9 cellular contexts compared by ENCODE assay signal in the genomic region with DNA sequence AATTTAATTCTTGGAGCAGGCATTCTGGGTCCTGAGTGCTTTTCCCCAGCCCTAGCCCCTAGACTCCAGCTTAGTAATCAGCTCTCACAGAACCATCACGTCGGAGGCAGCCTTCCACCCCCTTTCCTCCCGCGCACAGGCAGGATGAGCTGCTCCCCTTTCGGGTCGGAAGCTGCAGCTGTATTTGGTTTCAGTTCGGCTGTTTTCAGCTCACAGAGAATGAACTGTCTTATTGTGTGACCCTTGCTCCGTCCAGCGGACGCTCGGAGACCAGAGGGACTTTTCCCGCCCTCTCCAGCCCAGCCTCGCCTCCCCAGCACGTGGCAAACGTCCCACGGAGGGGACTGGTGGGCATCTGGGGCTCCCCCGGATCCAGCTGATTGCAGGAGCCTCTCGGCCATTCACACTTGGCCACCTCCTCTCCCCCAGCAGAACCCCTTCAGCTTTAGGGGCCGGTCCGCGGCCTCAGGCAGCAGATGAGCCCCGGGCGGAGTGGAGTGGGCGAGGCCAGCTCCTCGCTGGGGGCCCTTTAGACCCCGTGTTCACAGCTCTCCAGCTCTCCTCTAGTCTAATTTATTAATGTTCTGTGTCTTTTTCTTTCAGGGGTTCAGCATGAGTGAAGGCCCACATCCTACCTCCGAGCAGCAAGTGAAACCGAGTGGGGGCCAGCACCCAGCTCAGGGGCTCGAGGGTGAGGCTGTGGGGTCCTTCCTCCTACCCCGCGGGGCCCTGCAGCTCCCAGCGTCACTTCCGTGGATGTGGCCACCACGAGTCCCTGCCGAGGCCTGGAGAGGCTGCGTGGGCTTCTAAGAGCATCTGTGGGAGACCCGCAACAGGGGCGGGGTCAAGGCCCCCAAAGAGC. TPM values are rescaled to one million over a fixed set of nuclear protein-coding genes. Genes with fewer than 3 reads are reported as not detected.
DNase-seq lines count a peak whose midpoint lies in the region; ATAC-seq, FAIRE-seq and TF ChIP-seq lines count a peak whose summit lies in the region.
"Had no signal": no experiment of that assay in that cellular context is flagged by ENCODE, and none has a peak within 500 bp of the region (broad histone marks: within the 10 kb centered on the region; RNA-seq: fewer than 3 reads in every experiment).

No MANE protein-coding gene starts in this region.

- BruUV-seq in HepG2 (replicated peaks; lab: Mats Ljungman, UMichigan), result no TSS peak

- peaks cover 21% of the 10 kb centered on the region for H3K4me1 Mint-ChIP-seq in activated T-helper 1 cell treated with anti-CD3 and anti-CD28 coated beads, Interleukin-12 subunit alpha, Interleukin-12 subunit beta, Interleukin-2, Interleukin-4 antibody, amounts not matched to agents 30 ng/mL and 10 ng/mL and 1 ng/mL, durations not matched to agents 14 hours and 24 hours and 36 hours (ENCODE audit: low read depth)

- H3K4me3 Mint-ChIP-seq in activated T-helper 1 cell treated with anti-CD3 and anti-CD28 coated beads, Interleukin-12 subunit alpha, Interleukin-12 subunit beta, Interleukin-2, Interleukin-4 antibody, amounts not matched to agents 30 ng/mL and 10 ng/mL and 1 ng/mL, durations not matched to agents 14 hours and 24 hours and 36 hours, result peak overlapping the region; percentile 71

- no peak for TF ChIP-seq RAD21 in HepG2 (CRISPR knock-in tag; IDR thresholded peaks at IDR 0.05)

- TF ChIP-seq EP300 in HepG2 (IDR thresholded peaks at IDR 0.05; ENCODE audit: low read depth in 2 of 2, low read length in 2 of 2) (no peak), HepG2 (CRISPR knock-in tag; IDR thresholded peaks at IDR 0.05; ENCODE audit: borderline replicate concordance) (peak; percentile 20; the same call in 1 of the 2 replicates)

- intact Hi-C loops in activated T-helper 1 cell treated with anti-CD3 and anti-CD28 coated beads, Interleukin-12 subunit alpha, Interleukin-12 subunit beta, Interleukin-2, Interleukin-4 antibody, amounts not matched to agents 30 ng/mL and 10 ng/mL and 1 ng/mL, durations not matched to agents 14 hours and 24 hours and 36 hours (cut with micrococcal nuclease), result no loop called here
- intact Hi-C loops in HepG2 (cut with micrococcal nuclease; ENCODE audit: unreplicated experiment) (no loop called here), lower leg skin (cut with DNase I; ENCODE audit: low total_unique reads) (no loop called here)

- H3K27ac ChIP-seq in HepG2 (ENCODE audit: extremely low read length, insufficient read depth, low read length), result peak overlapping the region; percentile 47
- H3K27ac ChIP-seq in stomach smooth muscle (ENCODE audit: low read length), result no peak overlapping the region
- H3K27ac ChIP-seq: VCaP had no signal

- peak; percentile 50 for TF ChIP-seq CTCF in HepG2 (CRISPR knock-in tag; IDR thresholded peaks at IDR 0.05)
- TF ChIP-seq CTCF in lower leg skin (IDR thresholded peaks at IDR 0.05), result no peak

- H3K4me1 ChIP-seq in HepG2 (ENCODE audit: insufficient read depth, low read length), result peaks cover 73% of the 10 kb centered on the region
- peaks cover 18% of the 10 kb centered on the region for H3K4me1 ChIP-seq in stomach smooth muscle (ENCODE audit: control insufficient read depth, insufficient read depth, low read length)

- POLR2A ChIA-PET in HepG2 (lab: Yijun Ruan, JAX), result interaction anchor here (0.9 to 2.0 kb wide), 9 partner anchors 9 to 198 kb away, joined by 3 to 10 read pairs (median 3); no protein-coding TSS in a partner anchor

- peak; percentile 86 for FAIRE-seq in HepG2 (lab: Jason Lieb, UNC)

- H3K9me3 Mint-ChIP-seq in activated T-helper 1 cell treated with anti-CD3 and anti-CD28 coated beads, Interleukin-12 subunit alpha, Interleukin-12 subunit beta, Interleukin-2, Interleukin-4 antibody, amounts not matched to agents 30 ng/mL and 10 ng/mL and 1 ng/mL, durations not matched to agents 14 hours and 24 hours and 36 hours, result no peaks in the 10 kb centered on the region

- peak overlapping the region; percentile 72 for H3K4me2 ChIP-seq in HepG2 (ENCODE audit: low read depth, low read length)

- H3K9me3 ChIP-seq in HepG2 (ENCODE audit: low read length), result no peaks in the 10 kb centered on the region
- no peaks in the 10 kb centered on the region for H3K9me3 ChIP-seq in stomach smooth muscle (ENCODE audit: control insufficient read depth in 2 of 2, low read length in 2 of 2)

- peaks cover 43% of the 10 kb centered on the region for H3K27me3 Mint-ChIP-seq in activated T-helper 1 cell treated with anti-CD3 and anti-CD28 coated beads, Interleukin-12 subunit alpha, Interleukin-12 subunit beta, Interleukin-2, Interleukin-4 antibody, amounts not matched to agents 30 ng/mL and 10 ng/mL and 1 ng/mL, durations not matched to agents 14 hours and 24 hours and 36 hours (ENCODE audit: insufficient read depth)

- 59% methylated on average over 32 of the region's 38 CpGs for WGBS in HepG2 (ENCODE audit: low lambda C conversion rate)
- 20 to 21% methylated on average over 32 to 38 of the region's 38 CpGs for WGBS in lower leg skin, 2 donors

- no peak overlapping the region for H2AFZ ChIP-seq in HepG2 (ENCODE audit: low read length)

- peak; percentile 13; the same call in 2 of the 3 replicates for ATAC-seq in HepG2

- no peak overlapping the region for H3K27ac Mint-ChIP-seq in activated T-helper 1 cell treated with anti-CD3 and anti-CD28 coated beads, Interleukin-12 subunit alpha, Interleukin-12 subunit beta, Interleukin-2, Interleukin-4 antibody, amounts not matched to agents 30 ng/mL and 10 ng/mL and 1 ng/mL, durations not matched to agents 14 hours and 24 hours and 36 hours

- peak; percentile 38 to 43 for DNase-seq in activated CD4-positive, alpha-beta T cell treated with anti-CD3 and anti-CD28 coated beads for 4 hours
- DNase-seq in activated CD4-positive, alpha-beta T cell treated with anti-CD3 and anti-CD28 coated beads, Interleukin-2, amount 50 U/mL, for 1 hour, result no peak
- no peak for DNase-seq in activated T-helper 1 cell treated with anti-CD3 and anti-CD28 coated beads, Interleukin-12 subunit alpha, Interleukin-12 subunit beta, Interleukin-2, Interleukin-4 antibody, amounts not matched to agents 30 ng/mL and 10 ng/mL and 1 ng/mL, durations not matched to agents 14 hours and 24 hours and 36 hours (ENCODE audit: low spot score)
- DNase-seq in HepG2 (ENCODE audit: low spot score), result no peak
- DNase-seq in lower leg skin (ENCODE audit: low spot score in 2 of 2), result no peak
- DNase-seq in erythroblast (lab: John Stamatoyannopoulos, UW), result no peak
- DNase-seq in NCI-H1048 (lab: John Stamatoyannopoulos, UW), result no peak

- H3K9ac ChIP-seq in HepG2 (ENCODE audit: insufficient read depth, low read depth, low read length) (peak overlapping the region; percentile 16; the same call in 1 of the 2 replicates), stomach smooth muscle (ENCODE audit: low read length in 2 of 2) (no peak overlapping the region)

- H3K4me3 ChIP-seq in HepG2 (replicated peaks in 1 of 3; ENCODE audit: insufficient read depth in 1 of 3, low read depth in 2 of 3, low read length in 3 of 3), result peak overlapping the region; percentile 17 to 59 (median 39); a peak in 5 of 6 replicates
- H3K4me3 ChIP-seq in stomach smooth muscle (ENCODE audit: low read length in 2 of 2), result peak overlapping the region; percentile 49 to 65
- H3K4me3 ChIP-seq in lower leg skin (ENCODE audit: low read depth, poor library complexity, severe bottlenecking), result no peak overlapping the region

- H3K79me2 ChIP-seq in HepG2 (ENCODE audit: insufficient read depth, low read length), result no peaks in the 10 kb centered on the region

- no peaks in the 10 kb centered on the region for H4K20me1 ChIP-seq in HepG2 (ENCODE audit: insufficient read depth, low read length)

- TF ChIP-seq POLR2A in HepG2 (IDR thresholded peaks at IDR 0.05; ENCODE audit: insufficient read depth in 1 of 2, low read depth in 2 of 2, low read length in 2 of 2) (no peak), lower leg skin (IDR thresholded peaks at IDR 0.05) (no peak), erythroblast (IDR thresholded peaks at IDR 0.05; ENCODE audit: low read length) (no peak)

- CTCF ChIA-PET in HepG2 (lab: Yijun Ruan, JAX; ENCODE audit: low intra/inter-chr PET ratio, low total read pairs), result no interaction called here

- H3K36me3 Mint-ChIP-seq in activated T-helper 1 cell treated with anti-CD3 and anti-CD28 coated beads, Interleukin-12 subunit alpha, Interleukin-12 subunit beta, Interleukin-2, Interleukin-4 antibody, amounts not matched to agents 30 ng/mL and 10 ng/mL and 1 ng/mL, durations not matched to agents 14 hours and 24 hours and 36 hours (ENCODE audit: low read depth), result no peaks in the 10 kb centered on the region

- H3K36me3 ChIP-seq in HepG2 (replicated peaks in 1 of 2; ENCODE audit: control insufficient read depth in 1 of 2, insufficient read depth in 2 of 2, low read length in 2 of 2) (no peaks in the 10 kb centered on the region), stomach smooth muscle (ENCODE audit: control insufficient read depth in 2 of 2, insufficient read depth in 2 of 2, low read length in 2 of 2) (no peaks in the 10 kb centered on the region)

- H3K27me3 ChIP-seq in HepG2 (ENCODE audit: control insufficient read depth in 1 of 2, insufficient read depth in 2 of 2, low read length in 2 of 2), result no peaks in the 10 kb centered on the region
- H3K27me3 ChIP-seq in stomach smooth muscle (ENCODE audit: control insufficient read depth in 1 of 2, insufficient read depth in 2 of 2, low read length in 2 of 2), result peaks cover 29 to 43% of the 10 kb centered on the region in 2 donors

- in situ Hi-C loops in HepG2 (cut with HindIII; ENCODE audit: extremely low pct_ligation_motif_present, low pct_unique_long_range_greater_than_20kb), result no loop called here

RNA-seq across cellular contexts. Expression of gene UTS2R, which starts 0.9 kb away (rescaled TPM):
- 0.20 TPM in 1 of 2 replicates, not detected in the other for total RNA-seq in activated T-helper 1 cell treated with anti-CD3 and anti-CD28 coated beads, Interleukin-12 subunit alpha, Interleukin-12 subunit beta, Interleukin-2, Interleukin-4 antibody, amounts not matched to agents 30 ng/mL and 10 ng/mL and 1 ng/mL, durations not matched to agents 14 hours and 24 hours and 36 hours
- 0.13 TPM in 1 of 2 replicates, not detected in the other for total RNA-seq in HepG2 (2016; rRNA removed; fragmentation: Illumina TruSeq; extraction: Trizol)
- not detected in 2 replicates for total RNA-seq in HepG2 (2016; cell fraction: cytosol; rRNA removed; fragmentation: Illumina TruSeq; extraction: Trizol; ENCODE audit: low read depth)
- 0.11 TPM in 1 of 2 replicates, not detected in the other for total RNA-seq in HepG2 (2016; cell fraction: insoluble cytoplasmic fraction; rRNA removed; fragmentation: Illumina TruSeq; extraction: Trizol)
- total RNA-seq in HepG2 (2016; cell fraction: membrane; rRNA removed; fragmentation: Illumina TruSeq; extraction: Trizol), result not detected in 2 replicates
- 0.38 TPM in 1 of 2 replicates, not detected in the other for total RNA-seq in HepG2 (2016; cell fraction: nucleus; rRNA removed; fragmentation: Illumina TruSeq; extraction: Trizol)
- polyA plus RNA-seq in HepG2 (2011; rRNA removed), result 0.10 and 0.15 TPM in 2 replicates
- 0.08 and 0.12 TPM in 2 replicates for polyA plus RNA-seq in HepG2 (2011; cell fraction: cytosol; rRNA removed)
- polyA plus RNA-seq in HepG2 (2011; cell fraction: nucleus; rRNA removed), result 1.7 and 2.2 TPM in 2 replicates
- 0.19 and 0.20 TPM in 2 replicates for polyA plus RNA-seq in HepG2 (2012)
- not detected in 2 replicates for polyA plus RNA-seq in HepG2 (2016; cell fraction: cytosol; fragmentation: Illumina TruSeq; extraction: Trizol; ENCODE audit: low read depth)
- polyA plus RNA-seq in HepG2 (2016; cell fraction: insoluble cytoplasmic fraction; fragmentation: Illumina TruSeq; extraction: Trizol; ENCODE audit: low read depth), result 0.17 TPM in 1 of 2 replicates, not detected in the other
- polyA plus RNA-seq in HepG2 (2016; cell fraction: membrane; fragmentation: Illumina TruSeq; extraction: Trizol; ENCODE audit: low read depth), result not detected in 2 replicates
- not detected in 2 replicates for polyA plus RNA-seq in HepG2 (2016; cell fraction: nucleus; fragmentation: Illumina TruSeq; extraction: Trizol; ENCODE audit: insufficient read depth, low read depth)
- 0.32 TPM in 1 of 2 replicates, not detected in the other for polyA minus RNA-seq in HepG2 (2011; rRNA and poly(A)+ RNA removed; ENCODE audit: low replicate concordance)
- polyA minus RNA-seq in HepG2 (2011; cell fraction: cytosol; rRNA and poly(A)+ RNA removed), result not detected in 2 replicates
- polyA minus RNA-seq in HepG2 (2011; cell fraction: nucleus; rRNA and poly(A)+ RNA removed), result 0.50 TPM in 1 of 2 replicates, not detected in the other
- total RNA-seq in lower leg skin, result not detected

RNA-seq across cellular contexts. Expression of gene TEX19, which starts 11.7 kb away (rescaled TPM):
- total RNA-seq in activated T-helper 1 cell treated with anti-CD3 and anti-CD28 coated beads, Interleukin-12 subunit alpha, Interleukin-12 subunit beta, Interleukin-2, Interleukin-4 antibody, amounts not matched to agents 30 ng/mL and 10 ng/mL and 1 ng/mL, durations not matched to agents 14 hours and 24 hours and 36 hours, result 0.10 TPM in 1 of 2 replicates, not detected in the other
- 1.3 and 1.8 TPM in 2 replicates for total RNA-seq in HepG2 (2016; rRNA removed; fragmentation: Illumina TruSeq; extraction: Trizol)
- 0.61 and 0.62 TPM in 2 replicates for total RNA-seq in HepG2 (2016; cell fraction: cytosol; rRNA removed; fragmentation: Illumina TruSeq; extraction: Trizol; ENCODE audit: low read depth)
- 1.6 TPM in 2 replicates for total RNA-seq in HepG2 (2016; cell fraction: insoluble cytoplasmic fraction; rRNA removed; fragmentation: Illumina TruSeq; extraction: Trizol)
- 1.4 and 1.7 TPM in 2 replicates for total RNA-seq in HepG2 (2016; cell fraction: membrane; rRNA removed; fragmentation: Illumina TruSeq; extraction: Trizol)
- 0.31 and 0.50 TPM in 2 replicates for total RNA-seq in HepG2 (2016; cell fraction: nucleus; rRNA removed; fragmentation: Illumina TruSeq; extraction: Trizol)
- polyA plus RNA-seq in HepG2 (2011; rRNA removed), result 4.9 and 6.0 TPM in 2 replicates
- 4.4 and 5.4 TPM in 2 replicates for polyA plus RNA-seq in HepG2 (2011; cell fraction: cytosol; rRNA removed)
- 1.8 TPM in 2 replicates for polyA plus RNA-seq in HepG2 (2011; cell fraction: nucleus; rRNA removed)
- 3.9 TPM in 2 replicates for polyA plus RNA-seq in HepG2 (2012)
- 0.29 and 0.36 TPM in 2 replicates for polyA plus RNA-seq in HepG2 (2016; cell fraction: cytosol; fragmentation: Illumina TruSeq; extraction: Trizol; ENCODE audit: low read depth)
- 1.2 and 1.6 TPM in 2 replicates for polyA plus RNA-seq in HepG2 (2016; cell fraction: insoluble cytoplasmic fraction; fragmentation: Illumina TruSeq; extraction: Trizol; ENCODE audit: low read depth)
- polyA plus RNA-seq in HepG2 (2016; cell fraction: membrane; fragmentation: Illumina TruSeq; extraction: Trizol; ENCODE audit: low read depth), result 0.61 and 0.72 TPM in 2 replicates
- 0.55 and 1.4 TPM in 2 replicates for polyA plus RNA-seq in HepG2 (2016; cell fraction: nucleus; fragmentation: Illumina TruSeq; extraction: Trizol; ENCODE audit: insufficient read depth, low read depth)
- polyA minus RNA-seq in HepG2 (2011; rRNA and poly(A)+ RNA removed; ENCODE audit: low replicate concordance), result 1.6 and 8.6 TPM in 2 replicates
- polyA minus RNA-seq in HepG2 (2011; cell fraction: cytosol; rRNA and poly(A)+ RNA removed), result 1.8 and 2.5 TPM in 2 replicates
- 0.26 and 0.50 TPM in 2 replicates for polyA minus RNA-seq in HepG2 (2011; cell fraction: nucleus; rRNA and poly(A)+ RNA removed)
- total RNA-seq in lower leg skin, result not detected

RNA-seq across cellular contexts. Expression of gene SECTM1, which starts 37.1 kb away (rescaled TPM):
- total RNA-seq in activated T-helper 1 cell treated with anti-CD3 and anti-CD28 coated beads, Interleukin-12 subunit alpha, Interleukin-12 subunit beta, Interleukin-2, Interleukin-4 antibody, amounts not matched to agents 30 ng/mL and 10 ng/mL and 1 ng/mL, durations not matched to agents 14 hours and 24 hours and 36 hours, result 3.3 and 4.2 TPM in 2 replicates
- total RNA-seq in HepG2 (2016; rRNA removed; fragmentation: Illumina TruSeq; extraction: Trizol) (2.4 and 5.3 TPM in 2 replicates), lower leg skin (10 to 100 TPM; 12.4 to 16.3 (median 14.5) TPM)
- total RNA-seq in HepG2 (2016; cell fraction: cytosol; rRNA removed; fragmentation: Illumina TruSeq; extraction: Trizol; ENCODE audit: low read depth), result 3.3 TPM in 2 replicates
- total RNA-seq in HepG2 (2016; cell fraction: insoluble cytoplasmic fraction; rRNA removed; fragmentation: Illumina TruSeq; extraction: Trizol), result 3.0 and 5.5 TPM in 2 replicates
- 3.8 and 5.6 TPM in 2 replicates for total RNA-seq in HepG2 (2016; cell fraction: membrane; rRNA removed; fragmentation: Illumina TruSeq; extraction: Trizol)
- total RNA-seq in HepG2 (2016; cell fraction: nucleus; rRNA removed; fragmentation: Illumina TruSeq; extraction: Trizol), result 6.9 and 7.3 TPM in 2 replicates
- 3.5 and 4.2 TPM in 2 replicates for polyA plus RNA-seq in HepG2 (2011; rRNA removed)
- 2.7 and 4.2 TPM in 2 replicates for polyA plus RNA-seq in HepG2 (2011; cell fraction: cytosol; rRNA removed)
- polyA plus RNA-seq in HepG2 (2011; cell fraction: nucleus; rRNA removed), result 6.7 and 7.1 TPM in 2 replicates
- polyA plus RNA-seq in HepG2 (2012), result 5.0 and 7.2 TPM in 2 replicates
- 2.6 and 3.4 TPM in 2 replicates for polyA plus RNA-seq in HepG2 (2016; cell fraction: cytosol; fragmentation: Illumina TruSeq; extraction: Trizol; ENCODE audit: low read depth)
- polyA plus RNA-seq in HepG2 (2016; cell fraction: insoluble cytoplasmic fraction; fragmentation: Illumina TruSeq; extraction: Trizol; ENCODE audit: low read depth), result 4.0 and 4.2 TPM in 2 replicates
- 4.3 and 4.7 TPM in 2 replicates for polyA plus RNA-seq in HepG2 (2016; cell fraction: membrane; fragmentation: Illumina TruSeq; extraction: Trizol; ENCODE audit: low read depth)
- 5.1 and 5.5 TPM in 2 replicates for polyA plus RNA-seq in HepG2 (2016; cell fraction: nucleus; fragmentation: Illumina TruSeq; extraction: Trizol; ENCODE audit: insufficient read depth, low read depth)
- 8.8 and 15.0 TPM in 2 replicates for polyA minus RNA-seq in HepG2 (2011; rRNA and poly(A)+ RNA removed; ENCODE audit: low replicate concordance)
- 1.9 and 2.6 TPM in 2 replicates for polyA minus RNA-seq in HepG2 (2011; cell fraction: cytosol; rRNA and poly(A)+ RNA removed)
- polyA minus RNA-seq in HepG2 (2011; cell fraction: nucleus; rRNA and poly(A)+ RNA removed), result 5.0 and 7.3 TPM in 2 replicates

RNA-seq across cellular contexts. Expression of gene HEXD, which starts 47.4 kb away (rescaled TPM):
- 30.5 and 33.0 TPM in 2 replicates for total RNA-seq in activated T-helper 1 cell treated with anti-CD3 and anti-CD28 coated beads, Interleukin-12 subunit alpha, Interleukin-12 subunit beta, Interleukin-2, Interleukin-4 antibody, amounts not matched to agents 30 ng/mL and 10 ng/mL and 1 ng/mL, durations not matched to agents 14 hours and 24 hours and 36 hours
- 12.4 and 22.3 TPM in 2 replicates for total RNA-seq in HepG2 (2016; rRNA removed; fragmentation: Illumina TruSeq; extraction: Trizol)
- total RNA-seq in HepG2 (2016; cell fraction: cytosol; rRNA removed; fragmentation: Illumina TruSeq; extraction: Trizol; ENCODE audit: low read depth), result 6.5 and 7.4 TPM in 2 replicates
- 9.5 and 21.5 TPM in 2 replicates for total RNA-seq in HepG2 (2016; cell fraction: insoluble cytoplasmic fraction; rRNA removed; fragmentation: Illumina TruSeq; extraction: Trizol)
- total RNA-seq in HepG2 (2016; cell fraction: membrane; rRNA removed; fragmentation: Illumina TruSeq; extraction: Trizol), result 8.1 and 9.0 TPM in 2 replicates
- total RNA-seq in HepG2 (2016; cell fraction: nucleus; rRNA removed; fragmentation: Illumina TruSeq; extraction: Trizol), result 22.1 and 27.5 TPM in 2 replicates
- 41.8 and 63.2 TPM in 2 replicates for polyA plus RNA-seq in HepG2 (2011; rRNA removed)
- polyA plus RNA-seq in HepG2 (2011; cell fraction: cytosol; rRNA removed), result 20.9 and 28.4 TPM in 2 replicates
- polyA plus RNA-seq in HepG2 (2011; cell fraction: nucleus; rRNA removed), result 726 and 860 TPM in 2 replicates
- 33.2 and 40.0 TPM in 2 replicates for polyA plus RNA-seq in HepG2 (2012)
- 5.4 and 7.5 TPM in 2 replicates for polyA plus RNA-seq in HepG2 (2016; cell fraction: cytosol; fragmentation: Illumina TruSeq; extraction: Trizol; ENCODE audit: low read depth)
- 16.9 and 19.6 TPM in 2 replicates for polyA plus RNA-seq in HepG2 (2016; cell fraction: insoluble cytoplasmic fraction; fragmentation: Illumina TruSeq; extraction: Trizol; ENCODE audit: low read depth)
- 6.9 and 9.6 TPM in 2 replicates for polyA plus RNA-seq in HepG2 (2016; cell fraction: membrane; fragmentation: Illumina TruSeq; extraction: Trizol; ENCODE audit: low read depth)
- 83.7 and 89.3 TPM in 2 replicates for polyA plus RNA-seq in HepG2 (2016; cell fraction: nucleus; fragmentation: Illumina TruSeq; extraction: Trizol; ENCODE audit: insufficient read depth, low read depth)
- 14.8 and 25.5 TPM in 2 replicates for polyA minus RNA-seq in HepG2 (2011; rRNA and poly(A)+ RNA removed; ENCODE audit: low replicate concordance)
- 12.8 and 13.5 TPM in 2 replicates for polyA minus RNA-seq in HepG2 (2011; cell fraction: cytosol; rRNA and poly(A)+ RNA removed)
- polyA minus RNA-seq in HepG2 (2011; cell fraction: nucleus; rRNA and poly(A)+ RNA removed), result 52.1 and 55.8 TPM in 2 replicates
- 10 to 100 TPM; 30.0 to 47.1 (median 39.3) TPM for total RNA-seq in lower leg skin

RNA-seq across cellular contexts. Expression of gene OGFOD3, which starts 47.7 kb away (rescaled TPM):
- 28.7 and 34.7 TPM in 2 replicates for total RNA-seq in activated T-helper 1 cell treated with anti-CD3 and anti-CD28 coated beads, Interleukin-12 subunit alpha, Interleukin-12 subunit beta, Interleukin-2, Interleukin-4 antibody, amounts not matched to agents 30 ng/mL and 10 ng/mL and 1 ng/mL, durations not matched to agents 14 hours and 24 hours and 36 hours
- total RNA-seq in HepG2 (2016; rRNA removed; fragmentation: Illumina TruSeq; extraction: Trizol), result 19.3 and 42.1 TPM in 2 replicates
- total RNA-seq in HepG2 (2016; cell fraction: cytosol; rRNA removed; fragmentation: Illumina TruSeq; extraction: Trizol; ENCODE audit: low read depth), result 44.1 and 48.5 TPM in 2 replicates
- total RNA-seq in HepG2 (2016; cell fraction: insoluble cytoplasmic fraction; rRNA removed; fragmentation: Illumina TruSeq; extraction: Trizol), result 18.4 and 43.0 TPM in 2 replicates
- total RNA-seq in HepG2 (2016; cell fraction: membrane; rRNA removed; fragmentation: Illumina TruSeq; extraction: Trizol), result 47.3 and 50.8 TPM in 2 replicates
- 29.1 and 32.9 TPM in 2 replicates for total RNA-seq in HepG2 (2016; cell fraction: nucleus; rRNA removed; fragmentation: Illumina TruSeq; extraction: Trizol)
- 40.0 and 48.0 TPM in 2 replicates for polyA plus RNA-seq in HepG2 (2011; rRNA removed)
- 45.1 and 55.2 TPM in 2 replicates for polyA plus RNA-seq in HepG2 (2011; cell fraction: cytosol; rRNA removed)
- polyA plus RNA-seq in HepG2 (2011; cell fraction: nucleus; rRNA removed), result 42.8 and 53.8 TPM in 2 replicates
- polyA plus RNA-seq in HepG2 (2012), result 30.1 and 30.6 TPM in 2 replicates
- polyA plus RNA-seq in HepG2 (2016; cell fraction: cytosol; fragmentation: Illumina TruSeq; extraction: Trizol; ENCODE audit: low read depth), result 22.8 and 30.9 TPM in 2 replicates
- polyA plus RNA-seq in HepG2 (2016; cell fraction: insoluble cytoplasmic fraction; fragmentation: Illumina TruSeq; extraction: Trizol; ENCODE audit: low read depth), result 20.3 and 20.6 TPM in 2 replicates
- 24.3 and 28.8 TPM in 2 replicates for polyA plus RNA-seq in HepG2 (2016; cell fraction: membrane; fragmentation: Illumina TruSeq; extraction: Trizol; ENCODE audit: low read depth)
- 57.8 and 59.9 TPM in 2 replicates for polyA plus RNA-seq in HepG2 (2016; cell fraction: nucleus; fragmentation: Illumina TruSeq; extraction: Trizol; ENCODE audit: insufficient read depth, low read depth)
- 17.2 and 64.0 TPM in 2 replicates for polyA minus RNA-seq in HepG2 (2011; rRNA and poly(A)+ RNA removed; ENCODE audit: low replicate concordance)
- polyA minus RNA-seq in HepG2 (2011; cell fraction: cytosol; rRNA and poly(A)+ RNA removed), result 31.0 and 31.1 TPM in 2 replicates
- 16.2 and 18.9 TPM in 2 replicates for polyA minus RNA-seq in HepG2 (2011; cell fraction: nucleus; rRNA and poly(A)+ RNA removed)
- 10 to 100 TPM; 13.0 to 28.7 (median 23.2) TPM for total RNA-seq in lower leg skin

Comparison
In these comparisons a context has a peak if more than half of its experiments do, and no peak if none do; other contexts are left out.
1. DNase-seq: peak in activated CD4-positive, alpha-beta T cell treated with anti-CD3 and anti-CD28 coated beads for 4 hours (2 of 2); none in activated CD4-positive, alpha-beta T cell treated with anti-CD3 and anti-CD28 coated beads, Interleukin-2, amount 50 U/mL, for 1 hour (single experiment), activated T-helper 1 cell treated with anti-CD3 and anti-CD28 coated beads, Interleukin-12 subunit alpha, Interleukin-12 subunit beta, Interleukin-2, Interleukin-4 antibody, amounts not matched to agents 30 ng/mL and 10 ng/mL and 1 ng/mL, durations not matched to agents 14 hours and 24 hours and 36 hours (single experiment), HepG2 (single experiment), lower leg skin (0 of 2), erythroblast (0 of 2) and NCI-H1048 (single experiment).